1 cellular context compared by ENCODE assay signal in genomic region chr11:113314065-113314388, GRCh38.
TF ChIP-seq lines count a peak whose summit lies in the region.

No MANE protein-coding gene starts in this region.

TF ChIP-seq in GM12878, 131 proteins besides CTCF, POLR2A, EP300 and RAD21 (continued from another document):
- no peak for TF ChIP-seq CUX1 (IDR thresholded peaks at IDR 0.05; ENCODE audit: insufficient replicate concordance, low read depth, low read length)
- TF ChIP-seq ZBTB4 (CRISPR knock-in tag; IDR thresholded peaks at IDR 0.05) = no peak
- no peak for TF ChIP-seq ETV6 (conservative IDR thresholded peaks at IDR 0.05 in 1 of 2, IDR thresholded peaks at IDR 0.05 in 1 of 2; ENCODE audit: borderline replicate concordance in 1 of 2, low read depth in 1 of 2)
- 0 out of 2 replicates have a peak, but pooled peaks have one; percentile 6 for TF ChIP-seq IRF3 (IDR thresholded peaks at IDR 0.05)
- no peak for TF ChIP-seq NKRF (conservative IDR thresholded peaks at IDR 0.05)
- TF ChIP-seq MYC (IDR thresholded peaks at IDR 0.05; ENCODE audit: insufficient read depth, insufficient read length, insufficient replicate concordance, low read length, severe bottlenecking) = no peak
- no peak for TF ChIP-seq RB1 (IDR thresholded peaks at IDR 0.05; ENCODE audit: borderline replicate concordance)
- no peak for TF ChIP-seq NBN (IDR thresholded peaks at IDR 0.05)
- 0 out of 2 replicates have a peak, but pooled peaks have one; percentile 9 for TF ChIP-seq HCFC1 (IDR thresholded peaks at IDR 0.05; ENCODE audit: low read length)
- TF ChIP-seq MXI1 (IDR thresholded peaks at IDR 0.05; ENCODE audit: low read depth, low read length) = no peak
- no peak for TF ChIP-seq SP1 (IDR thresholded peaks at IDR 0.05; ENCODE audit: low read depth, low read length)
- TF ChIP-seq SIN3A (IDR thresholded peaks at IDR 0.05; ENCODE audit: low read depth, low read length) = 0 out of 2 replicates have a peak, but pooled peaks have one; percentile 2
- no peak for TF ChIP-seq HSF1 (IDR thresholded peaks at IDR 0.05; ENCODE audit: low read depth, low read length)
- no peak for TF ChIP-seq RBBP5 (conservative IDR thresholded peaks at IDR 0.05)
- no peak for TF ChIP-seq NFIC (IDR thresholded peaks at IDR 0.05; ENCODE audit: low read depth, low read length)
- no peak for TF ChIP-seq ATF7 (IDR thresholded peaks at IDR 0.05; ENCODE audit: low read depth)
- no peak for TF ChIP-seq POLR2AphosphoS2 (IDR thresholded peaks at IDR 0.05; ENCODE audit: low read depth, low read length)
- TF ChIP-seq GABPA (IDR thresholded peaks at IDR 0.05; ENCODE audit: low read depth) = no peak
- no peak for TF ChIP-seq ZBTB11 (CRISPR knock-in tag; IDR thresholded peaks at IDR 0.05)
